In genomic region chr19:45664575-45664974, GRCh38 we compare ENCODE assay signal across 23 cellular contexts. TPM values are rescaled to one million over a fixed set of nuclear protein-coding genes. Genes with fewer than 3 reads are reported as not detected.
DNase-seq lines count a peak whose midpoint lies in the region; ATAC-seq, FAIRE-seq and TF ChIP-seq lines count a peak whose summit lies in the region.
"Had no signal": no experiment of that assay in that cellular context is flagged by ENCODE, and none has a peak within 500 bp of the region (broad histone marks: within the 10 kb centered on the region; RNA-seq: fewer than 3 reads in every experiment).

No MANE protein-coding gene starts in this region.

- H4K20me1 ChIP-seq in GM12878 (ENCODE audit: control insufficient read depth, insufficient read depth): no peaks in the 10 kb centered on the region
- H4K20me1 ChIP-seq in osteoblast (ENCODE audit: insufficient read depth, low read length): no peaks in the 10 kb centered on the region
- no peaks in the 10 kb centered on the region for H4K20me1 ChIP-seq in PC-9 (ENCODE audit: insufficient read depth)

- no peaks in the 10 kb centered on the region for H3K36me3 ChIP-seq in GM12878 (ENCODE audit: control insufficient read depth in 2 of 2, insufficient read depth in 2 of 2, low read length in 1 of 2)
- H3K36me3 ChIP-seq in osteoblast (ENCODE audit: insufficient read depth, low read length): no peaks in the 10 kb centered on the region
- H3K36me3 ChIP-seq in PC-9 (ENCODE audit: low read depth): no peaks in the 10 kb centered on the region
- H3K36me3 ChIP-seq: adrenal gland, SJSA1, vagina had no signal

- ATAC-seq in GM12878: no peak
- ATAC-seq: HCT116, T-cell had no signal

- no peak for TF ChIP-seq RAD21 in GM12878 (IDR thresholded peaks at IDR 0.05; ENCODE audit: insufficient read depth, low read depth, low read length)

- peaks cover 13% of the 10 kb centered on the region; the same call in 1 of the 2 replicates for H3F3A ChIP-seq in PC-9 (ENCODE audit: insufficient read depth, low read depth)

- DNase-seq in GM12891 (ENCODE audit: insufficient read length, low spot score) (no peak), GM12878 (ENCODE audit: low read depth, low spot score) (no peak), osteoblast (ENCODE audit: insufficient read length, low spot score, missing footprints) (peak; percentile 49), occipital lobe (lab: John Stamatoyannopoulos, UW) (no peak), CD1c-positive myeloid dendritic cell (ENCODE audit: extremely low spot score) (no peak), PC-9 (no peak)
- DNase-seq: activated CD4-positive, alpha-beta T cell treated with anti-CD3 and anti-CD28 coated beads for 4 hours; activated gamma-delta T cell treated with Interleukin-2 at 50 U/mL for 16 hours; activated T-cell treated with anti-CD3 and anti-CD28 coated beads, Interleukin-2, amount 50 U/mL, for 24 hours; adrenal gland; head of caudate nucleus; kidney glomerular epithelial cell; NCI-H1092; NCI-H187 treated with DMSO at 0.1 percent for 48 hours; NCI-H526 treated with DMSO at 0.1 percent for 48 hours; T-cell had no signal

- H3K79me2 ChIP-seq in GM12878 (ENCODE audit: control insufficient read depth, insufficient read depth, low read length) (peaks cover 9% of the 10 kb centered on the region), osteoblast (ENCODE audit: insufficient read depth, low read length) (no peaks in the 10 kb centered on the region), PC-9 (ENCODE audit: low read depth) (no peaks in the 10 kb centered on the region)

- H3K9me3 ChIP-seq in GM12878 (replicated peaks; ENCODE audit: control insufficient read depth, insufficient read depth, low read length) (no peaks in the 10 kb centered on the region), osteoblast (ENCODE audit: low read depth, low read length) (no peaks in the 10 kb centered on the region), PC-9 (ENCODE audit: insufficient read depth, low read depth) (no peaks in the 10 kb centered on the region)
- H3K9me3 ChIP-seq: adrenal gland, SJSA1, vagina had no signal

- no peaks in the 10 kb centered on the region for H3K9me2 ChIP-seq in PC-9 (ENCODE audit: insufficient read depth)

- BruUV-seq in GM12878 (replicated peaks; lab: Mats Ljungman, UMichigan): no TSS peak
- BruUV-seq in PC-9 (replicated peaks; lab: Mats Ljungman, UMichigan): no TSS peak

- 53% methylated on average over 7 of the region's 7 CpGs for WGBS in GM12878 (ENCODE audit: insufficient coverage, insufficient replicate concordance, low lambda C conversion rate, missing lambda C conversion rate)

- no peak overlapping the region for H3K9ac ChIP-seq in GM12878 (ENCODE audit: control insufficient read depth, insufficient read depth, low read length)

- RAD21 ChIA-PET in GM12878 (lab: Charles Lee; ENCODE audit: unreplicated experiment): no interaction called here

- POLR2A ChIA-PET in GM12878 (lab: Charles Lee): interaction anchor here (0.6 to 0.7 kb wide), 2 partner anchors 13 to 36 kb away, joined by 3 read pairs; no protein-coding TSS in a partner anchor
- POLR2A ChIA-PET in PC-9 (lab: Charles Lee; ENCODE audit: unreplicated experiment): no interaction called here

- H3K27me3 ChIP-seq in GM12878 (replicated peaks in 1 of 2; ENCODE audit: control insufficient read depth in 2 of 2, insufficient read depth in 2 of 2, low read length in 1 of 2) (no peaks in the 10 kb centered on the region), osteoblast (ENCODE audit: insufficient read depth, low read length) (peaks cover 22% of the 10 kb centered on the region), PC-9 (ENCODE audit: insufficient read depth, low read depth) (0 out of 2 replicates have a peak, but pooled peaks cover 3% of the 10 kb centered on the region)
- H3K27me3 ChIP-seq: SJSA1 had no signal

- no peak overlapping the region for H3K4me3 ChIP-seq in GM12878
- no peak overlapping the region for H3K4me3 ChIP-seq in osteoblast (ENCODE audit: insufficient read depth, low read length)
- no peak overlapping the region for H3K4me3 ChIP-seq in PC-9
- H3K4me3 ChIP-seq: adrenal gland, lung, SJSA1, smooth muscle cell, vagina had no signal

- H3K4me2 ChIP-seq in GM12878 (ENCODE audit: control insufficient read depth, insufficient read depth) (no peak overlapping the region), osteoblast (ENCODE audit: insufficient read depth, low read length) (no peak overlapping the region), PC-9 (no peak overlapping the region)
- H3K4me2 ChIP-seq: smooth muscle cell had no signal

- SMC1A ChIA-PET in GM12878 (lab: Charles Lee; ENCODE audit: uncharacterized antibody, unreplicated experiment): no interaction called here

- in situ Hi-C loops in GM12878 (cut with MboI): no loop called here

- H2AFZ ChIP-seq in GM12878 (ENCODE audit: control insufficient read depth, low read depth, low read length) (no peak overlapping the region), osteoblast (ENCODE audit: low read length) (no peak overlapping the region), PC-9 (no peak overlapping the region)

- FAIRE-seq in GM12891 (lab: Jason Lieb, UNC) (peak; percentile 76), GM12878 (lab: Jason Lieb, UNC) (no peak)
- FAIRE-seq: RCC 7860, TTC549 had no signal

- TF ChIP-seq CTCF in GM12878 (IDR thresholded peaks at IDR 0.05 in 2 of 3, conservative IDR thresholded peaks at IDR 0.05 in 1 of 3; ENCODE audit: control insufficient read depth in 2 of 3, extremely low read depth in 1 of 3, insufficient read depth in 1 of 3, low read depth in 3 of 3, low read length in 3 of 3) (no peak), osteoblast (IDR thresholded peaks at IDR 0.05; ENCODE audit: extremely low read depth, low read depth, low read length) (no peak), PC-9 (conservative IDR thresholded peaks at IDR 0.05) (no peak)

- H3K4me1 ChIP-seq in GM12878 (ENCODE audit: control insufficient read depth, insufficient read depth, low read length) (peaks cover 5% of the 10 kb centered on the region), osteoblast (ENCODE audit: insufficient read depth, low read length) (peaks cover 13% of the 10 kb centered on the region), PC-9 (replicated peaks; ENCODE audit: insufficient read depth) (peaks cover 21% of the 10 kb centered on the region)

- CTCF ChIA-PET in GM12878 (lab: Yijun Ruan, JAX): no interaction called here
- CTCF ChIA-PET in PC-9 (lab: Charles Lee): interaction anchor here (0.6 kb wide), 1 partner anchor 29 kb away, joined by 3 read pairs; no protein-coding TSS in a partner anchor

- intact Hi-C loops in GM12878 (cut with micrococcal nuclease; ENCODE audit: unreplicated experiment) (no loop called here), PC-9 (cut with micrococcal nuclease; ENCODE audit: unreplicated experiment) (no loop called here)

- no peak for TF ChIP-seq POLR2A in GM12891 (IDR thresholded peaks at IDR 0.05; ENCODE audit: low read depth, low read length)
- no peak for TF ChIP-seq POLR2A in GM12878 (IDR thresholded peaks at IDR 0.05; ENCODE audit: low read depth, low read length)

- TF ChIP-seq EP300 in GM12878 (IDR thresholded peaks at IDR 0.05; ENCODE audit: borderline replicate concordance in 1 of 2, control insufficient read depth in 1 of 2, low read depth in 2 of 2, low read length in 2 of 2): no peak

- H3K27ac ChIP-seq in GM12878 (ENCODE audit: control insufficient read depth, insufficient read depth) (no peak overlapping the region), osteoblast (ENCODE audit: low read depth, low read length) (no peak overlapping the region), PC-9 (no peak overlapping the region)
- H3K27ac ChIP-seq: adrenal gland, SJSA1, vagina had no signal

RNA-seq across cellular contexts. Expression of gene GIPR, which starts 3.4 kb away (rescaled TPM):
- polyA plus RNA-seq in GM12891 (2012; ENCODE audit: low read depth, missing spikeins): 17.4 TPM
- total RNA-seq in GM12878 (2013; cell fraction: nucleolus; rRNA removed): 85.9 and 95.2 TPM in 2 replicates
- total RNA-seq in GM12878 (2014; rRNA removed) (14.5 and 17.8 TPM in 2 replicates), GM12878 (2014; rRNA removed; fragmentation: Illumina TruSeq; extraction: Trizol) (17.9 and 18.0 TPM in 2 replicates), GM12878 (2021) (22.1 and 25.6 TPM in 2 replicates), osteoblast (under 0.01 and 0.88 TPM in 2 replicates), occipital lobe (not detected), PC-9 (2021) (5.8 and 6.7 TPM in 2 replicates)
- polyA plus RNA-seq in GM12878 (2011; ENCODE audit: low read depth): 19.2 TPM
- polyA plus RNA-seq in GM12878 (2011; rRNA removed) (12.3 and 13.8 TPM in 2 replicates), GM12878 (2014; fragmentation: Illumina TruSeq; extraction: Trizol) (10.5 and 13.6 TPM in 2 replicates), GM12878 (2014; fragmentation: Nextera tagmentation; extraction: Ambion mirVana) (1 to 10 TPM; 1.7 TPM), GM12878 (2014; rRNA removed) (26.3 and 27.1 TPM in 2 replicates), GM12878 (2016; fragmentation: Nextera tagmentation; extraction: Ambion mirVana) (1 to 10 TPM; 4.2 to 5.4 TPM)
- polyA plus RNA-seq in GM12878 (2011; cell fraction: cytosol; rRNA removed): 9.7 and 14.7 TPM in 2 replicates
- polyA plus RNA-seq in GM12878 (2011; cell fraction: nucleus; rRNA removed): 121 and 135 TPM in 2 replicates
- polyA plus RNA-seq in GM12878 (2012): 31.5 and 53.5 TPM in 2 replicates
- polyA minus RNA-seq in GM12878 (2011; rRNA and poly(A)+ RNA removed): 19.0 and 34.2 TPM in 2 replicates
- 7.2 and 8.6 TPM in 2 replicates for polyA minus RNA-seq in GM12878 (2011; cell fraction: cytosol; rRNA and poly(A)+ RNA removed)
- polyA minus RNA-seq in GM12878 (2011; cell fraction: nucleus; rRNA and poly(A)+ RNA removed): 47.6 and 63.2 TPM in 2 replicates

RNA-seq across cellular contexts. Expression of gene EML2, which starts 25.4 kb away (rescaled TPM):
- polyA plus RNA-seq in GM12891 (2012; ENCODE audit: low read depth, missing spikeins): 49.5 TPM
- 163 and 188 TPM in 2 replicates for total RNA-seq in GM12878 (2013; cell fraction: nucleolus; rRNA removed)
- total RNA-seq in GM12878 (2014; rRNA removed) (44.0 and 46.7 TPM in 2 replicates), GM12878 (2014; rRNA removed; fragmentation: Illumina TruSeq; extraction: Trizol) (23.4 and 23.8 TPM in 2 replicates), GM12878 (2021) (64.0 and 72.2 TPM in 2 replicates), osteoblast (10.1 and 11.8 TPM in 2 replicates), occipital lobe (15.8 TPM), PC-9 (2021) (61.7 and 68.9 TPM in 2 replicates)
- polyA plus RNA-seq in GM12878 (2011; ENCODE audit: low read depth): 29.8 TPM
- polyA plus RNA-seq in GM12878 (2011; rRNA removed) (28.4 and 47.7 TPM in 2 replicates), GM12878 (2014; fragmentation: Illumina TruSeq; extraction: Trizol) (18.2 and 25.3 TPM in 2 replicates), GM12878 (2014; fragmentation: Nextera tagmentation; extraction: Ambion mirVana) (1 to 10 TPM; 1.6 to 2.2 TPM), GM12878 (2014; rRNA removed) (56.1 and 56.6 TPM in 2 replicates), GM12878 (2016; fragmentation: Nextera tagmentation; extraction: Ambion mirVana) (10 to 100 TPM; 27.4 to 27.6 TPM)
- 56.3 and 65.9 TPM in 2 replicates for polyA plus RNA-seq in GM12878 (2011; cell fraction: cytosol; rRNA removed)
- 324 and 327 TPM in 2 replicates for polyA plus RNA-seq in GM12878 (2011; cell fraction: nucleus; rRNA removed)
- polyA plus RNA-seq in GM12878 (2012): 60.4 and 77.9 TPM in 2 replicates
- 48.7 and 64.3 TPM in 2 replicates for polyA minus RNA-seq in GM12878 (2011; rRNA and poly(A)+ RNA removed)
- polyA minus RNA-seq in GM12878 (2011; cell fraction: cytosol; rRNA and poly(A)+ RNA removed): 22.5 and 26.9 TPM in 2 replicates
- 71.6 and 94.8 TPM in 2 replicates for polyA minus RNA-seq in GM12878 (2011; cell fraction: nucleus; rRNA and poly(A)+ RNA removed)

RNA-seq across cellular contexts. Expression of gene SNRPD2, which starts 27.2 kb away (rescaled TPM):
- polyA plus RNA-seq in GM12891 (2012; ENCODE audit: low read depth, missing spikeins): 683 TPM
- total RNA-seq in GM12878 (2013; cell fraction: nucleolus; rRNA removed): 19.1 and 20.3 TPM in 2 replicates
- total RNA-seq in GM12878 (2014; rRNA removed) (600 and 677 TPM in 2 replicates), GM12878 (2014; rRNA removed; fragmentation: Illumina TruSeq; extraction: Trizol) (526 and 536 TPM in 2 replicates), GM12878 (2021) (806 and 844 TPM in 2 replicates), osteoblast (139 and 155 TPM in 2 replicates), occipital lobe (108 TPM), PC-9 (2021) (718 and 740 TPM in 2 replicates)
- polyA plus RNA-seq in GM12878 (2011; ENCODE audit: low read depth): 1,217 TPM
- polyA plus RNA-seq in GM12878 (2011; rRNA removed) (939 and 1,096 TPM in 2 replicates), GM12878 (2014; fragmentation: Illumina TruSeq; extraction: Trizol) (529 and 569 TPM in 2 replicates), GM12878 (2014; fragmentation: Nextera tagmentation; extraction: Ambion mirVana) (1,000 to 10,000 TPM; 3,237 to 3,621 TPM), GM12878 (2014; rRNA removed) (736 and 920 TPM in 2 replicates), GM12878 (2016; fragmentation: Nextera tagmentation; extraction: Ambion mirVana) (1,000 to 10,000 TPM; 1,262 to 1,451 TPM)
- 658 and 666 TPM in 2 replicates for polyA plus RNA-seq in GM12878 (2011; cell fraction: cytosol; rRNA removed)
- polyA plus RNA-seq in GM12878 (2011; cell fraction: nucleus; rRNA removed): 281 and 330 TPM in 2 replicates
- polyA plus RNA-seq in GM12878 (2012): 408 and 604 TPM in 2 replicates
- polyA minus RNA-seq in GM12878 (2011; rRNA and poly(A)+ RNA removed): 108 and 145 TPM in 2 replicates
- 68.6 and 75.2 TPM in 2 replicates for polyA minus RNA-seq in GM12878 (2011; cell fraction: cytosol; rRNA and poly(A)+ RNA removed)
- polyA minus RNA-seq in GM12878 (2011; cell fraction: nucleus; rRNA and poly(A)+ RNA removed): 41.1 and 50.2 TPM in 2 replicates

RNA-seq across cellular contexts. Expression of gene QPCTL, which starts 27.9 kb away (rescaled TPM):
- polyA plus RNA-seq in GM12891 (2012; ENCODE audit: low read depth, missing spikeins): 10.8 TPM
- 10.1 and 11.3 TPM in 2 replicates for total RNA-seq in GM12878 (2013; cell fraction: nucleolus; rRNA removed)
- total RNA-seq in GM12878 (2014; rRNA removed) (17.5 and 19.4 TPM in 2 replicates), GM12878 (2014; rRNA removed; fragmentation: Illumina TruSeq; extraction: Trizol) (6.9 and 7.6 TPM in 2 replicates), GM12878 (2021) (22.6 and 23.9 TPM in 2 replicates), osteoblast (15.6 and 16.5 TPM in 2 replicates), occipital lobe (8.0 TPM), PC-9 (2021) (27.6 and 42.8 TPM in 2 replicates)
- polyA plus RNA-seq in GM12878 (2011; ENCODE audit: low read depth): 8.6 TPM
- polyA plus RNA-seq in GM12878 (2011; rRNA removed) (6.1 and 11.3 TPM in 2 replicates), GM12878 (2014; fragmentation: Illumina TruSeq; extraction: Trizol) (7.4 and 9.0 TPM in 2 replicates), GM12878 (2014; fragmentation: Nextera tagmentation; extraction: Ambion mirVana) (1 to 10 TPM; 1.1 to 1.7 TPM), GM12878 (2014; rRNA removed) (21.0 and 24.1 TPM in 2 replicates), GM12878 (2016; fragmentation: Nextera tagmentation; extraction: Ambion mirVana) (10 to 100 TPM; 11.1 to 12.6 TPM)
- polyA plus RNA-seq in GM12878 (2011; cell fraction: cytosol; rRNA removed): 21.2 and 21.3 TPM in 2 replicates
- polyA plus RNA-seq in GM12878 (2011; cell fraction: nucleus; rRNA removed): 61.2 and 61.4 TPM in 2 replicates
- polyA plus RNA-seq in GM12878 (2012): 13.0 and 16.8 TPM in 2 replicates
- polyA minus RNA-seq in GM12878 (2011; rRNA and poly(A)+ RNA removed): 9.5 and 15.0 TPM in 2 replicates
- polyA minus RNA-seq in GM12878 (2011; cell fraction: cytosol; rRNA and poly(A)+ RNA removed): 6.7 and 7.9 TPM in 2 replicates
- 9.9 and 10.3 TPM in 2 replicates for polyA minus RNA-seq in GM12878 (2011; cell fraction: nucleus; rRNA and poly(A)+ RNA removed)
